8 cellular contexts compared by ENCODE assay signal in the genomic region with DNA sequence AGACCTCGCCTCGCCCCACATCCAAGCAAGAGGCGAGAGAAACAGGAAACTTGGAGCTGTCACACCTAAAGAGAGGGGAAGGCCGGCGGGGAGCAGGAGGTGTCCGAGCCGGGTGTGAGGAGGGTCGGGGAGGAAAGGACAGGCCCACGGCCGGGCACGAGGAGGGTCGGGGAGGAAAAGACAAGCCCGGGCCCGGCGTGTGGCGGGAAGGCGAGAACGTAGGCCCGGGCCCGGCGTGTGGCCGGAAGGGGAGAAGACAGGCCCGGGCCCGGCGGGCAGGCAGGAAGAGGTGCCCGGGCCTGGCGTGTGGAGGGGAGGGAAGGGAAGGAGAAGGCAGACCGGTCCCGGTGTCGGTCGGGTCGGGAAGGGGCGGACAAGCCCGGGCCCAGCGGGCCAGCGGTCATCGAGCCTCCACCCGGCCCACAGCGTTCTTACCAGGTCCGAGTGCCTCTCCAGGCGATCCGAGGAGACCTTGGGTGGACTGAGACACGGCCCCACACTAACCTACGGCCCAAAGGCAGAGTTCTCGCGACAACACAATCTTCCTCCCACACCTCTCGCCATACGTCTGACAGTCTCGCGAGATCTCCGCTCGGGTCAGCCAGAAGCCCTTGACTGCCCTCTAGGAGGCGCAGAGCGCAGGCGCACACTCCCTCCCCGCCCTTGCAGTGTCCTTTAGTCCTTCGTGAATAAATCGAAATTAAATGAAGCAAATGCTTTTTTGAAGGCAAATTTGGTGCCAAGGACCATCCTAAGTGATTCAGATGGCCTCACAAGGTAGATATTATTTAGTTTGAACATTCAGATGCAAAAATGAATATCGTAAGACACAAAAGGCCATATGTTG. TPM values are rescaled to one million over a fixed set of nuclear protein-coding genes. Genes with fewer than 3 reads are reported as not detected.
DNase-seq lines count a peak whose midpoint lies in the region; ATAC-seq and TF ChIP-seq lines count a peak whose summit lies in the region.

A gene (minus strand): TSS at position 533 of the 847 bp plus-strand sequence. CDS start 13,943 bp downstream, outside the sequence.

- H3K36me3 ChIP-seq in vagina: no peaks in the 10 kb centered on the region

- peaks cover 38% of the 10 kb centered on the region for H3K4me1 Mint-ChIP-seq in T-helper 17 cell

- H3K27ac Mint-ChIP-seq in T-helper 17 cell: peak within 1 kb of the TSS; percentile 93

- H3K27me3 ChIP-seq in right cardiac atrium (ENCODE audit: control insufficient read depth, insufficient read depth) (no peaks in the 10 kb centered on the region), vagina (no peaks in the 10 kb centered on the region)

- peak; percentile 47 to 76 (median 65) for TF ChIP-seq CTCF in vagina (IDR thresholded peaks at IDR 0.05)

- intact Hi-C loops in right cardiac atrium (cut with DNase I) (no loop called here), vagina (cut with DNase I) (no loop called here)

- WGBS in right cardiac atrium: 1% methylated on average over 59 of the region's 59 CpGs

- H3K4me3 Mint-ChIP-seq in T-helper 17 cell: peak within 1 kb of the TSS; percentile 98

- ATAC-seq in HG02885 (IDR thresholded peaks at IDR 0.05; ENCODE audit: poor library complexity, unreplicated experiment) (peak; percentile 97), T-helper 17 cell (peak; percentile 97), right cardiac atrium (peak; percentile 98)

- peak; percentile 91 for DNase-seq in NCI-H1694 (lab: John Stamatoyannopoulos, UW)
- DNase-seq in T-helper 17 cell: peak; percentile 90 to 92 (median 91)
- DNase-seq in right cardiac atrium: peak; percentile 99
- peak; percentile 96 for DNase-seq in putamen (ENCODE audit: low spot score)
- DNase-seq in vagina (ENCODE audit: extremely low spot score in 2 of 2): peak in 1 of 2 donors; percentile 96

- TF ChIP-seq POLR2A in GM15510 (IDR thresholded peaks at IDR 0.05; ENCODE audit: borderline replicate concordance, extremely low read depth, insufficient read length) (peak; percentile 88), vagina (IDR thresholded peaks at IDR 0.05) (peak in 1 of 2 donors; percentile 54)

- no peaks in the 10 kb centered on the region for H3K36me3 Mint-ChIP-seq in T-helper 17 cell (ENCODE audit: low read depth)

- H3K27ac ChIP-seq in angular gyrus (ENCODE audit: low read depth, low read length) (peak within 1 kb of the TSS; percentile 96), right cardiac atrium (ENCODE audit: low read length) (peak within 1 kb of the TSS; percentile 97), vagina (peak within 1 kb of the TSS; percentile 94)

- H3K4me1 ChIP-seq in right cardiac atrium (ENCODE audit: control insufficient read depth, insufficient read depth, low read length): no peaks in the 10 kb centered on the region
- H3K4me1 ChIP-seq in vagina: peaks cover 52% of the 10 kb centered on the region

- H3K9me3 ChIP-seq in T-helper 17 cell (ENCODE audit: control insufficient read depth, low read length, poor library complexity, severe bottlenecking): no peaks in the 10 kb centered on the region
- H3K9me3 ChIP-seq in right cardiac atrium (ENCODE audit: control insufficient read depth, low read length): no peaks in the 10 kb centered on the region
- no peaks in the 10 kb centered on the region for H3K9me3 ChIP-seq in vagina

- peaks cover 3% of the 10 kb centered on the region for H3K27me3 Mint-ChIP-seq in T-helper 17 cell

- H3K4me3 ChIP-seq in right cardiac atrium (ENCODE audit: low read length) (peak within 1 kb of the TSS; percentile 88), vagina (peak within 1 kb of the TSS; percentile 75 to 83)

RNA-seq across cellular contexts. Expression of the gene that starts here (rescaled TPM):
- 100 to 1,000 TPM in 1 of 2 donors, 10 to 100 TPM in 1; 51.5 to 107 TPM for total RNA-seq in T-helper 17 cell
- total RNA-seq in right cardiac atrium: 100 to 1,000 TPM; 173 to 233 (median 222) TPM
- polyA plus RNA-seq in right cardiac atrium: 93.7 TPM
- 110 TPM for total RNA-seq in vagina
